ENCODE assay signal across 1 cellular context in the genomic region with DNA sequence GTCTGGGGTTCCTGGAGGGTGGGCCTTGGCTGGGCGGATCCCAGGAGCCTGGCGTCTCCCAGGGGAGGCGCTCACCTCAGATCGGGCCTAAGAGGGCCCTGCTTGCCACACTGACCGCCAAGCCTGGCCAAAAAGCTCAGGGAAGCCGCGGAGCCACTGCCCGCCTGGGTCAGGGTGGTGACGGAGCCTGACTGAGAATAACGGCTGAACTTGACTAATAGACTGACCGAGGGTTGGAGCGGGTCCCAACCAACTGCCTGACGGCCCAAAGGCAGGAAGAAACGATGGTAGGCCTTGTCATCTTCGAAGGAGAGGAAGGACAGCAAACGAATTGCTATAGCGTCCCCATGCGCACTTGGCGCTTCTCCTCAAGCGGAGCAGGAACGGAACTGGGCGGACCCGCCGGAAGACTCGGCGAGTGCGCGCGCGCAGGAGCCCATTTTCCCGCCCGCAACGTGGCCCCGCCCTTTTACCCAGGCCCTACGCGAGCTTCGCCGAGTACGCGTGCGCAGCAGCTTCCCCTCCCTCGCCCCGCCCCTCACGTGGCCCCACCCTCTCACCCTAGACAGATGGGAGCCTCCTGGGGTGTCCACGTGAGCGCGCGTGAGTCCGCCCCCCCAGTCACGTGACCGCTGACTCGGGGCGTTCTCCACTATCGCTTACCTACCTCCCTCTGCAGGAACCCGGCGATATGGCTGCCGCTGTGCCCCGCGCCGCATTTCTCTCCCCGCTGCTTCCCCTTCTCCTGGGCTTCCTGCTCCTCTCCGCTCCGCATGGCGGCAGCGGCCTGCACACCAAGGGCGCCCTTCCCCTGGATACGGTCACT.
TF ChIP-seq lines count a peak whose summit lies in the region.

Gene ERP29 (plus strand): TSS at position 652 of the 826 bp plus-strand sequence. CDS start 40 bp downstream, at position 692.
Gene TMEM116 (minus strand): TSS at position 391 of the 826 bp plus-strand sequence. CDS start 7,895 bp downstream, outside the sequence.

TF ChIP-seq in GM23338, 12 proteins besides CTCF, POLR2A, EP300 and RAD21 (continued from another document):
- TF ChIP-seq, protein P1, sequence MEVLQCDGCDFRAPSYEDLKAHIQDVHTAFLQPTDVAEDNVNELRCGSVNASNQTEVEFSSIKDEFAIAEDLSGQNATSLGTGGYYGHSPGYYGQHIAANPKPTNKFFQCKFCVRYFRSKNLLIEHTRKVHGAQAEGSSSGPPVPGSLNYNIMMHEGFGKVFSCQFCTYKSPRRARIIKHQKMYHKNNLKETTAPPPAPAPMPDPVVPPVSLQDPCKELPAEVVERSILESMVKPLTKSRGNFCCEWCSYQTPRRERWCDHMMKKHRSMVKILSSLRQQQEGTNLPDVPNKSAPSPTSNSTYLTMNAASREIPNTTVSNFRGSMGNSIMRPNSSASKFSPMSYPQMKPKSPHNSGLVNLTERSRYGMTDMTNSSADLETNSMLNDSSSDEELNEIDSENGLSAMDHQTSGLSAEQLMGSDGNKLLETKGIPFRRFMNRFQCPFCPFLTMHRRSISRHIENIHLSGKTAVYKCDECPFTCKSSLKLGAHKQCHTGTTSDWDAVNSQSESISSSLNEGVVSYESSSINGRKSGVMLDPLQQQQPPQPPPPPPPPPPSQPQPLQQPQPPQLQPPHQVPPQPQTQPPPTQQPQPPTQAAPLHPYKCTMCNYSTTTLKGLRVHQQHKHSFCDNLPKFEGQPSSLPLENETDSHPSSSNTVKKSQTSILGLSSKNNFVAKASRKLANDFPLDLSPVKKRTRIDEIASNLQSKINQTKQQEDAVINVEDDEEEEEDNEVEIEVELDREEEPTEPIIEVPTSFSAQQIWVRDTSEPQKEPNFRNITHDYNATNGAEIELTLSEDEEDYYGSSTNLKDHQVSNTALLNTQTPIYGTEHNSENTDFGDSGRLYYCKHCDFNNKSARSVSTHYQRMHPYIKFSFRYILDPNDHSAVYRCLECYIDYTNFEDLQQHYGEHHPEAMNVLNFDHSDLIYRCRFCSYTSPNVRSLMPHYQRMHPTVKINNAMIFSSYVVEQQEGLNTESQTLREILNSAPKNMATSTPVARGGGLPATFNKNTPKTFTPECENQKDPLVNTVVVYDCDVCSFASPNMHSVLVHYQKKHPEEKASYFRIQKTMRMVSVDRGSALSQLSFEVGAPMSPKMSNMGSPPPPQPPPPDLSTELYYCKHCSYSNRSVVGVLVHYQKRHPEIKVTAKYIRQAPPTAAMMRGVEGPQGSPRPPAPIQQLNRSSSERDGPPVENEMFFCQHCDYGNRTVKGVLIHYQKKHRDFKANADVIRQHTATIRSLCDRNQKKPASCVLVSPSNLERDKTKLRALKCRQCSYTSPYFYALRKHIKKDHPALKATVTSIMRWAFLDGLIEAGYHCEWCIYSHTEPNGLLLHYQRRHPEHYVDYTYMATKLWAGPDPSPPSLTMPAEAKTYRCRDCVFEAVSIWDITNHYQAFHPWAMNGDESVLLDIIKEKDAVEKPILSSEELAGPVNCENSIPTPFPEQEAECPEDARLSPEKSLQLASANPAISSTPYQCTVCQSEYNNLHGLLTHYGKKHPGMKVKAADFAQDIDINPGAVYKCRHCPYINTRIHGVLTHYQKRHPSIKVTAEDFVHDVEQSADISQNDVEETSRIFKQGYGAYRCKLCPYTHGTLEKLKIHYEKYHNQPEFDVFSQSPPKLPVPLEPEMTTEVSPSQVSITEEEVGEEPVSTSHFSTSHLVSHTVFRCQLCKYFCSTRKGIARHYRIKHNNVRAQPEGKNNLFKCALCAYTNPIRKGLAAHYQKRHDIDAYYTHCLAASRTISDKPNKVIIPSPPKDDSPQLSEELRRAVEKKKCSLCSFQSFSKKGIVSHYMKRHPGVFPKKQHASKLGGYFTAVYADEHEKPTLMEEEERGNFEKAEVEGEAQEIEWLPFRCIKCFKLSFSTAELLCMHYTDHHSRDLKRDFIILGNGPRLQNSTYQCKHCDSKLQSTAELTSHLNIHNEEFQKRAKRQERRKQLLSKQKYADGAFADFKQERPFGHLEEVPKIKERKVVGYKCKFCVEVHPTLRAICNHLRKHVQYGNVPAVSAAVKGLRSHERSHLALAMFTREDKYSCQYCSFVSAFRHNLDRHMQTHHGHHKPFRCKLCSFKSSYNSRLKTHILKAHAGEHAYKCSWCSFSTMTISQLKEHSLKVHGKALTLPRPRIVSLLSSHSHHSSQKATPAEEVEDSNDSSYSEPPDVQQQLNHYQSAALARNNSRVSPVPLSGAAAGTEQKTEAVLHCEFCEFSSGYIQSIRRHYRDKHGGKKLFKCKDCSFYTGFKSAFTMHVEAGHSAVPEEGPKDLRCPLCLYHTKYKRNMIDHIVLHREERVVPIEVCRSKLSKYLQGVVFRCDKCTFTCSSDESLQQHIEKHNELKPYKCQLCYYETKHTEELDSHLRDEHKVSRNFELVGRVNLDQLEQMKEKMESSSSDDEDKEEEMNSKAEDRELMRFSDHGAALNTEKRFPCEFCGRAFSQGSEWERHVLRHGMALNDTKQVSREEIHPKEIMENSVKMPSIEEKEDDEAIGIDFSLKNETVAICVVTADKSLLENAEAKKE (CRISPR knock-in tag; IDR thresholded peaks at IDR 0.05): no peak
- TF ChIP-seq EZH2phosphoT487 (IDR thresholded peaks at IDR 0.05; ENCODE audit: unreplicated experiment) (no peak), STAT1 (IDR thresholded peaks at IDR 0.05; ENCODE audit: unreplicated experiment) (no peak), NANOG (IDR thresholded peaks at IDR 0.05; ENCODE audit: borderline replicate concordance) (no peak), ZNF331 (CRISPR knock-in tag; IDR thresholded peaks at IDR 0.05; ENCODE audit: low read depth) (no peak), POLR2AphosphoS5 (IDR thresholded peaks at IDR 0.05; ENCODE audit: low read depth) (peak; percentile 98), EZH2 (IDR thresholded peaks at IDR 0.05; ENCODE audit: low read depth, unreplicated experiment) (no peak), JUNB (IDR thresholded peaks at IDR 0.05; ENCODE audit: unreplicated experiment) (no peak)
- TF ChIP-seq, protein P2, sequence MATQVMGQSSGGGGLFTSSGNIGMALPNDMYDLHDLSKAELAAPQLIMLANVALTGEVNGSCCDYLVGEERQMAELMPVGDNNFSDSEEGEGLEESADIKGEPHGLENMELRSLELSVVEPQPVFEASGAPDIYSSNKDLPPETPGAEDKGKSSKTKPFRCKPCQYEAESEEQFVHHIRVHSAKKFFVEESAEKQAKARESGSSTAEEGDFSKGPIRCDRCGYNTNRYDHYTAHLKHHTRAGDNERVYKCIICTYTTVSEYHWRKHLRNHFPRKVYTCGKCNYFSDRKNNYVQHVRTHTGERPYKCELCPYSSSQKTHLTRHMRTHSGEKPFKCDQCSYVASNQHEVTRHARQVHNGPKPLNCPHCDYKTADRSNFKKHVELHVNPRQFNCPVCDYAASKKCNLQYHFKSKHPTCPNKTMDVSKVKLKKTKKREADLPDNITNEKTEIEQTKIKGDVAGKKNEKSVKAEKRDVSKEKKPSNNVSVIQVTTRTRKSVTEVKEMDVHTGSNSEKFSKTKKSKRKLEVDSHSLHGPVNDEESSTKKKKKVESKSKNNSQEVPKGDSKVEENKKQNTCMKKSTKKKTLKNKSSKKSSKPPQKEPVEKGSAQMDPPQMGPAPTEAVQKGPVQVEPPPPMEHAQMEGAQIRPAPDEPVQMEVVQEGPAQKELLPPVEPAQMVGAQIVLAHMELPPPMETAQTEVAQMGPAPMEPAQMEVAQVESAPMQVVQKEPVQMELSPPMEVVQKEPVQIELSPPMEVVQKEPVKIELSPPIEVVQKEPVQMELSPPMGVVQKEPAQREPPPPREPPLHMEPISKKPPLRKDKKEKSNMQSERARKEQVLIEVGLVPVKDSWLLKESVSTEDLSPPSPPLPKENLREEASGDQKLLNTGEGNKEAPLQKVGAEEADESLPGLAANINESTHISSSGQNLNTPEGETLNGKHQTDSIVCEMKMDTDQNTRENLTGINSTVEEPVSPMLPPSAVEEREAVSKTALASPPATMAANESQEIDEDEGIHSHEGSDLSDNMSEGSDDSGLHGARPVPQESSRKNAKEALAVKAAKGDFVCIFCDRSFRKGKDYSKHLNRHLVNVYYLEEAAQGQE (IDR thresholded peaks at IDR 0.05; ENCODE audit: unreplicated experiment): peak; percentile 19
- TF ChIP-seq, protein P3, sequence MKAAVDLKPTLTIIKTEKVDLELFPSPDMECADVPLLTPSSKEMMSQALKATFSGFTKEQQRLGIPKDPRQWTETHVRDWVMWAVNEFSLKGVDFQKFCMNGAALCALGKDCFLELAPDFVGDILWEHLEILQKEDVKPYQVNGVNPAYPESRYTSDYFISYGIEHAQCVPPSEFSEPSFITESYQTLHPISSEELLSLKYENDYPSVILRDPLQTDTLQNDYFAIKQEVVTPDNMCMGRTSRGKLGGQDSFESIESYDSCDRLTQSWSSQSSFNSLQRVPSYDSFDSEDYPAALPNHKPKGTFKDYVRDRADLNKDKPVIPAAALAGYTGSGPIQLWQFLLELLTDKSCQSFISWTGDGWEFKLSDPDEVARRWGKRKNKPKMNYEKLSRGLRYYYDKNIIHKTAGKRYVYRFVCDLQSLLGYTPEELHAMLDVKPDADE (IDR thresholded peaks at IDR 0.05): peak; percentile 33; the same call in 1 of the 2 replicates
